Comparison of ENCODE assay signal across 18 cellular contexts in the genomic region with DNA sequence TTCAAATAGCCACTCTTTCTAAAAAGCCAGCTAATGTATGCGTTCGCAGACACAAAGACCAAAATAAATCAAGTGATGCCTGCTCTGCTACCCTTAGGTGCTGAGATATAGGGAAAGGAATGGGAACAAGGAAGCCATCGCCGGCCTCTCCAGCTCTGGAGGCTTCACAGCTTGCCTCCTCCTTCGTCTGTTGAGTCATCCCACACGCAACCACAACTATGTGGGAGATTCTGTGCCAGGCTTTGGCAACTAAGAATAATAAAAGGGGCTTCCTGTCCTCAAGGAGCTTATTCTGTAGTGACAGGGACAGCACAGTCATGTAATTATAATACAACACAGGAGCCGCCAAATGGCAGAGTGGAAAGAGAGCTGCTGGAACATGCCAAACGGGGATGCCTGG. TPM values are rescaled to one million over a fixed set of nuclear protein-coding genes. Genes with fewer than 3 reads are reported as not detected.
DNase-seq lines count a peak whose midpoint lies in the region; ATAC-seq and TF ChIP-seq lines count a peak whose summit lies in the region.
"Had no signal": no experiment of that assay in that cellular context is flagged by ENCODE, and none has a peak within 500 bp of the region (broad histone marks: within the 10 kb centered on the region; RNA-seq: fewer than 3 reads in every experiment).

No MANE protein-coding gene starts in this region.

- ATAC-seq in HG03565 (IDR thresholded peaks at IDR 0.05; ENCODE audit: unreplicated experiment) (no peak), HG03039 (IDR thresholded peaks at IDR 0.05; ENCODE audit: unreplicated experiment) (no peak)
- ATAC-seq: activated T-cell treated with anti-CD3 and anti-CD28 coated beads, Interleukin-2, amount 50 U/mL, for 72 hours; GM12878; heart right ventricle had no signal

- DNase-seq in Daoy (ENCODE audit: low read depth) (peak; percentile 65), NB4 (ENCODE audit: low read depth) (peak; percentile 14), cardiac fibroblast (ENCODE audit: low read depth in 2 of 2) (peak; percentile 46 to 86), islet precursor cell (peak; percentile 84), RPMI8226 (no peak)
- no peak for DNase-seq in activated CD4-positive, CD25-positive, alpha-beta regulatory T cell (lab: John Stamatoyannopoulos, UW)
- DNase-seq: activated CD4-positive, alpha-beta memory T cell treated with anti-CD3 and anti-CD28 coated beads, Interleukin-2, amount 10 ng/mL, durations not matched to agents 7 days and 5 days; activated naive CD8-positive, alpha-beta T cell treated with anti-CD3 and anti-CD28 coated beads, Interleukin-2, amount 10 ng/mL, durations not matched to agents 7 days and 5 days; activated T-cell treated with anti-CD3 and anti-CD28 coated beads, Interleukin-2, amount 50 U/mL, for 72 hours; CD8-positive, alpha-beta memory T cell; heart right ventricle; MV-4-11; NCI-H2081; NCI-H524 had no signal

- TF ChIP-seq POLR2A in NB4 (IDR thresholded peaks at IDR 0.05; ENCODE audit: extremely low read depth, insufficient read length): no peak

- TF ChIP-seq CTCF in NB4 (IDR thresholded peaks at IDR 0.05; ENCODE audit: low read depth, low read length) (no peak), cardiac fibroblast (IDR thresholded peaks at IDR 0.05; ENCODE audit: low read depth, low read length) (no peak)

- H3K4me3 ChIP-seq in NB4 (ENCODE audit: low read depth, low read length): no peak overlapping the region
- no peak overlapping the region for H3K4me3 ChIP-seq in cardiac fibroblast (replicated peaks in 1 of 2; ENCODE audit: low read depth in 2 of 2, low read length in 2 of 2)
- H3K4me3 ChIP-seq: GM12878, heart right ventricle, right atrium auricular region had no signal

RNA-seq across cellular contexts. Expression of gene SLC22A23, which starts 27.4 kb away (rescaled TPM):
- total RNA-seq in Daoy (2014; rRNA removed; shearing (Covaris generic)): 1.5 and 2.7 TPM in 2 replicates

Comparison
In these comparisons a context has a peak if more than half of its experiments do, and no peak if none do; other contexts are left out.
1. DNase-seq: peak in Daoy (single experiment), NB4 (single experiment), cardiac fibroblast (2 of 2) and islet precursor cell (single experiment); none in activated CD4-positive, CD25-positive, alpha-beta regulatory T cell (0 of 4) and RPMI8226 (single experiment).